In genomic region chr16:1154887-1155331, GRCh38 we compare ENCODE assay signal across 1 cellular context.
TF ChIP-seq lines count a peak whose summit lies in the region.

No MANE protein-coding gene starts in this region.

TF ChIP-seq in HepG2, 621 proteins besides CTCF, POLR2A, EP300 and RAD21 (continued from another document):
- TF ChIP-seq CBFB (CRISPR knock-in tag; IDR thresholded peaks at IDR 0.05) = no peak
- TF ChIP-seq, protein P1, sequence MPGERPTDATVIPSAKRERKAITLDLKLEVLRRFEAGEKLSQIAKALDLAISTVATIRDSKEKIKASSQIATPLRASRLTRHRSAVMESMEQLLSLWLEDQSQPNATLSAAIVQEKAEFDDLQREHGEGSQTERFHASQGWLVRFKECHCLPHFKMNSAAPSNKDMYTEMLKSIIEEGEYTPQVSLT (CRISPR knock-in tag; IDR thresholded peaks at IDR 0.05; ENCODE audit: borderline replicate concordance, low read depth) = no peak
- TF ChIP-seq ZSCAN12 (CRISPR knock-in tag; IDR thresholded peaks at IDR 0.05) = no peak
- no peak for TF ChIP-seq FOXP1 (IDR thresholded peaks at IDR 0.05)
- 0 out of 2 replicates have a peak, but pooled peaks have one; percentile 34 for TF ChIP-seq FOXP1 (CRISPR knock-in tag; IDR thresholded peaks at IDR 0.05)
- TF ChIP-seq SOX6 (IDR thresholded peaks at IDR 0.05) = no peak
- no peak; the same call in 1 of the 2 replicates for TF ChIP-seq SOX6 (CRISPR knock-in tag; IDR thresholded peaks at IDR 0.05)
- TF ChIP-seq ATF2 (CRISPR knock-in tag; IDR thresholded peaks at IDR 0.05) = 0 out of 2 replicates have a peak, but pooled peaks have one; percentile 22
